Comparison of ENCODE assay signal across 9 cellular contexts in genomic region chr12:68641138-68641537, GRCh38. TPM values are rescaled to one million over a fixed set of nuclear protein-coding genes. Genes with fewer than 3 reads are reported as not detected.
DNase-seq lines count a peak whose midpoint lies in the region; ATAC-seq, FAIRE-seq and TF ChIP-seq lines count a peak whose summit lies in the region.
"Had no signal": no experiment of that assay in that cellular context is flagged by ENCODE, and none has a peak within 500 bp of the region (broad histone marks: within the 10 kb centered on the region; RNA-seq: fewer than 3 reads in every experiment).

No MANE protein-coding gene starts in this region.

- no peak overlapping the region for H2BK120ac ChIP-seq in H9 (ENCODE audit: low read depth, low read length, poor library complexity, severe bottlenecking)

- H3K4me1 ChIP-seq in H9 (ENCODE audit: insufficient read depth, low read length), result no peaks in the 10 kb centered on the region
- no peaks in the 10 kb centered on the region for H3K4me1 ChIP-seq in kidney (ENCODE audit: control insufficient read depth in 1 of 2, insufficient read depth in 1 of 2, low read depth in 1 of 2, low read length in 2 of 2)

- H2BK15ac ChIP-seq in H9 (ENCODE audit: low read depth, low read length), result no peak overlapping the region

- no peak overlapping the region for H3K14ac ChIP-seq in H9 (ENCODE audit: insufficient read depth, low read length)

- peaks cover 0 to 2% of the 10 kb centered on the region in 2 donors for H3K36me3 ChIP-seq in kidney (ENCODE audit: control insufficient read depth in 1 of 2, insufficient read depth in 2 of 2, low read length in 2 of 2)

- H3K9me3 ChIP-seq in H9 (ENCODE audit: control insufficient read depth, low read depth, low read length), result no peaks in the 10 kb centered on the region
- H3K9me3 ChIP-seq in kidney (ENCODE audit: control insufficient read depth in 1 of 2, low read length in 2 of 2), result no peaks in the 10 kb centered on the region

- no peak overlapping the region for H3K23ac ChIP-seq in H9 (ENCODE audit: insufficient read length, low read depth, low read length)

- H3K27me3 ChIP-seq in H9 (ENCODE audit: insufficient read depth, low read length), result no peaks in the 10 kb centered on the region

- H2BK5ac ChIP-seq in H9 (ENCODE audit: insufficient read length, low read length), result no peak overlapping the region

- TF ChIP-seq CTCF in H9 (conservative IDR thresholded peaks at IDR 0.05), result no peak
- no peak for TF ChIP-seq CTCF in kidney (IDR thresholded peaks at IDR 0.05; ENCODE audit: borderline replicate concordance, extremely low read depth, insufficient read depth)

- no CpG with 5 or more reads among the region's 5 CpGs for WGBS in H9 (ENCODE audit: extremely low coverage, insufficient read length, low lambda C conversion rate)

- H2BK20ac ChIP-seq in H9 (ENCODE audit: low read depth, low read length, poor library complexity, severe bottlenecking), result no peak overlapping the region

- peaks cover 0 to 4% (median 3%) of the 10 kb centered on the region in 3 experiments; a peak in 2 of 7 replicates for H3K36me3 Mint-ChIP-seq in H9 (ENCODE audit: insufficient read depth in 1 of 3, low read depth in 3 of 3)
- peaks cover 5% of the 10 kb centered on the region for H3K36me3 Mint-ChIP-seq in memory B cell

- no peak overlapping the region for H3K18ac ChIP-seq in H9 (ENCODE audit: insufficient read length, low read depth, low read length)

- no peaks in the 10 kb centered on the region for H4K20me1 ChIP-seq in H9 (ENCODE audit: control insufficient read depth, insufficient read depth, insufficient read length)

- H3K9ac ChIP-seq in H9 (ENCODE audit: extremely low read depth, insufficient read length, low read length), result no peak overlapping the region
- H3K9ac ChIP-seq in kidney (ENCODE audit: low read length in 2 of 2), result no peak overlapping the region

- DNase-seq in GM18507 (ENCODE audit: extremely low spot score, insufficient read length, low read depth) (peak; percentile 20), H9 (no peak), RPMI8226 (peak; percentile 10), memory B cell (ENCODE audit: low spot score in 2 of 2) (peak in 1 of 2 donors; percentile 26), NOMO-1 treated with DMSO at 0.1 percent for 48 hours (lab: John Stamatoyannopoulos, UW; ENCODE audit: unreplicated experiment) (no peak), DMS114 treated with DMSO at 0.1 percent for 48 hours (lab: John Stamatoyannopoulos, UW; ENCODE audit: unreplicated experiment) (no peak), D341Med (ENCODE audit: low spot score) (no peak), kidney (no peak)

- no peak overlapping the region for H2AK5ac ChIP-seq in H9 (ENCODE audit: insufficient read length, low read length)

- H3T11ph ChIP-seq in H9 (ENCODE audit: low read length), result no peak overlapping the region

- H3K23me2 ChIP-seq in H9 (ENCODE audit: insufficient read length, low read depth, low read length, poor library complexity, severe bottlenecking), result no peaks in the 10 kb centered on the region

- no peak overlapping the region for H3K27ac ChIP-seq in H9 (ENCODE audit: insufficient read length, low read depth, low read length)
- no peak overlapping the region for H3K27ac ChIP-seq in kidney (ENCODE audit: low read depth in 2 of 2, low read length in 2 of 2)

- FAIRE-seq in GM18507 (lab: Jason Lieb, UNC) (peak; percentile 84), kidney (lab: Jason Lieb, UNC) (no peak)
- FAIRE-seq: H1 had no signal

- no peak overlapping the region for H4K8ac ChIP-seq in H9 (replicated peaks; ENCODE audit: insufficient read length, low read depth, low read length)

- peak; percentile 91 for ATAC-seq in memory B cell (ENCODE audit: low read depth)

- no peak overlapping the region for H4K91ac ChIP-seq in H9 (ENCODE audit: insufficient read length, low read depth, low read length)

- H3K79me1 ChIP-seq in H9 (ENCODE audit: insufficient read depth, low read depth, low read length, poor library complexity, severe bottlenecking), result peaks cover 7% of the 10 kb centered on the region

- peak overlapping the region; percentile 44 to 53 (median 47); a peak in 3 of 7 replicates for H3K27ac Mint-ChIP-seq in H9
- peak overlapping the region; percentile 85 for H3K27ac Mint-ChIP-seq in memory B cell

- H2AFZ ChIP-seq in H9 (ENCODE audit: low read length), result no peak overlapping the region

- intact Hi-C loops in kidney (cut with DNase I), result no loop called here

- no peak overlapping the region for H3K4ac ChIP-seq in H9 (ENCODE audit: low read depth, low read length)

- H3K4me3 ChIP-seq in kidney (ENCODE audit: low read length in 2 of 2), result no peak overlapping the region

- H3K9me3 Mint-ChIP-seq in H9, result no peaks in the 10 kb centered on the region
- H3K9me3 Mint-ChIP-seq in memory B cell, result no peaks in the 10 kb centered on the region

- H3K4me3 Mint-ChIP-seq in H9 (no peak overlapping the region), memory B cell (peak overlapping the region; percentile 63)

- H3K79me2 ChIP-seq in H9 (ENCODE audit: insufficient read depth, low read length), result peaks cover 13% of the 10 kb centered on the region; the same call in 1 of the 2 replicates

- H3K4me1 Mint-ChIP-seq in H9 (no peaks in the 10 kb centered on the region; a peak in 1 of 4 replicates), memory B cell (peaks cover 36% of the 10 kb centered on the region)

- no peak overlapping the region for H2BK12ac ChIP-seq in H9 (ENCODE audit: insufficient read length, low read depth, low read length)

- no peak overlapping the region for H3K4me2 ChIP-seq in H9 (ENCODE audit: insufficient read depth, insufficient read length, low read length)

- no peak overlapping the region for H3K56ac ChIP-seq in H9 (ENCODE audit: insufficient read length, low read depth, low read length)

- no peaks in the 10 kb centered on the region for H3K27me3 Mint-ChIP-seq in H9 (ENCODE audit: low read depth)
- H3K27me3 Mint-ChIP-seq in memory B cell, result no peaks in the 10 kb centered on the region

- H4K5ac ChIP-seq in H9 (ENCODE audit: insufficient read length, low read depth, low read length), result no peak overlapping the region

RNA-seq across cellular contexts. Expression of gene RAP1B, which starts 30.4 kb away (rescaled TPM):
- total RNA-seq in H9 (2021) (89.1 and 97.7 TPM in 2 replicates), kidney (157 TPM)
- polyA plus RNA-seq in kidney (ENCODE audit: insufficient read depth, low read depth, low replicate concordance), result 102 TPM

RNA-seq across cellular contexts. Expression of gene NUP107, which starts 45.6 kb away (rescaled TPM):
- total RNA-seq in H9 (2021) (142 and 147 TPM in 2 replicates), kidney (34.4 TPM)
- 10.6 TPM for polyA plus RNA-seq in kidney (ENCODE audit: insufficient read depth, low read depth, low replicate concordance)

Comparison
In these comparisons a context has a peak if more than half of its experiments do, and no peak if none do; other contexts are left out.
1. DNase-seq: peak in GM18507 (single experiment) and RPMI8226 (single experiment); none in H9 (single experiment), NOMO-1 treated with DMSO at 0.1 percent for 48 hours (single experiment), DMS114 treated with DMSO at 0.1 percent for 48 hours (single experiment), D341Med (single experiment) and kidney (single experiment).